Comparison of ENCODE assay signal across 8 cellular contexts in genomic region chr4:171812377-171813194, GRCh38. TPM values are rescaled to one million over a fixed set of nuclear protein-coding genes. Genes with fewer than 3 reads are reported as not detected.
DNase-seq lines count a peak whose midpoint lies in the region; ATAC-seq and TF ChIP-seq lines count a peak whose summit lies in the region.

No MANE protein-coding gene starts in this region.

- H3K9me3 ChIP-seq in RWPE2 (ENCODE audit: severe bottlenecking), result no peaks in the 10 kb centered on the region
- no peaks in the 10 kb centered on the region for H3K9me3 ChIP-seq in iPS-15b (ENCODE audit: control insufficient read depth, insufficient read depth, low read length)
- H3K9me3 ChIP-seq in testis, result no peaks in the 10 kb centered on the region

- H3K4me3 ChIP-seq in RWPE2 (ENCODE audit: severe bottlenecking) (peak overlapping the region; percentile 27), iPS-15b (ENCODE audit: low read depth, low read length) (peak overlapping the region; percentile 69), testis (peak overlapping the region; percentile 44 to 62)

- WGBS in testis, 2 donors, result 0 to 1% methylated on average over 23 to 42 of the region's 54 CpGs

- peaks cover 39% of the 10 kb centered on the region for H3K27me3 ChIP-seq in RWPE2 (ENCODE audit: insufficient read depth, poor library complexity, severe bottlenecking)
- peaks cover 44% of the 10 kb centered on the region for H3K27me3 ChIP-seq in iPS-15b (ENCODE audit: control insufficient read depth, insufficient read depth, low read length)
- no peaks in the 10 kb centered on the region for H3K27me3 ChIP-seq in testis

- TF ChIP-seq CTCF in RWPE2 (IDR thresholded peaks at IDR 0.05; ENCODE audit: poor library complexity, severe bottlenecking), result no peak
- no peak for TF ChIP-seq CTCF in testis (IDR thresholded peaks at IDR 0.05)

- H3K4me3 Mint-ChIP-seq in activated naive CD8-positive, alpha-beta T cell treated with anti-CD3 and anti-CD28 coated beads, Interleukin-2, amount 50 U/mL, for 24 hours, result no peak overlapping the region

- ATAC-seq in RWPE2 (ENCODE audit: low read depth) (peak; percentile 60), HG03095 (IDR thresholded peaks at IDR 0.05; ENCODE audit: unreplicated experiment) (no peak)
- no peak for ATAC-seq in activated naive CD8-positive, alpha-beta T cell treated with anti-CD3 and anti-CD28 coated beads, Interleukin-2, amount 50 U/mL, for 24 hours

- H3K4me1 ChIP-seq in RWPE2 (ENCODE audit: insufficient read depth, poor library complexity, severe bottlenecking) (no peaks in the 10 kb centered on the region), iPS-15b (ENCODE audit: control insufficient read depth, insufficient read depth, low read length) (no peaks in the 10 kb centered on the region), testis (no peaks in the 10 kb centered on the region)

- TF ChIP-seq POLR2A in testis (IDR thresholded peaks at IDR 0.05), result no peak

- H3K27ac ChIP-seq in RWPE2 (ENCODE audit: poor library complexity, severe bottlenecking) (no peak overlapping the region), testis (no peak overlapping the region)

- peaks cover 10% of the 10 kb centered on the region for H3K9me3 Mint-ChIP-seq in activated naive CD8-positive, alpha-beta T cell treated with anti-CD3 and anti-CD28 coated beads, Interleukin-2, amount 50 U/mL, for 24 hours

- peaks cover 4% of the 10 kb centered on the region for H3K4me1 Mint-ChIP-seq in activated naive CD8-positive, alpha-beta T cell treated with anti-CD3 and anti-CD28 coated beads, Interleukin-2, amount 50 U/mL, for 24 hours

- intact Hi-C loops in testis (cut with DNase I; ENCODE audit: low total_unique reads), result no loop called here

- no peaks in the 10 kb centered on the region for H3K36me3 ChIP-seq in RWPE2 (ENCODE audit: low read depth)
- H3K36me3 ChIP-seq in iPS-15b (ENCODE audit: control insufficient read depth, insufficient read depth, low read length), result no peaks in the 10 kb centered on the region
- no peaks in the 10 kb centered on the region for H3K36me3 ChIP-seq in testis (ENCODE audit: low read depth, missing control alignments)

- peak; percentile 2 for DNase-seq in SHP77 treated with DMSO at 0.1 percent for 48 hours (lab: John Stamatoyannopoulos, UW)
- DNase-seq in SHP77 (lab: John Stamatoyannopoulos, UW), result no peak
- DNase-seq in RWPE2 (ENCODE audit: low spot score), result no peak
- DNase-seq in testis, result peak; percentile 26
- no peak for DNase-seq in activated naive CD8-positive, alpha-beta T cell treated with anti-CD3 and anti-CD28 coated beads, Interleukin-2, amount 50 U/mL, for 24 hours
- DNase-seq in NCI-H1436 treated with DMSO at 0.1 percent for 48 hours (lab: John Stamatoyannopoulos, UW), result no peak

- no peak overlapping the region for H3K27ac Mint-ChIP-seq in activated naive CD8-positive, alpha-beta T cell treated with anti-CD3 and anti-CD28 coated beads, Interleukin-2, amount 50 U/mL, for 24 hours

- H3K9ac ChIP-seq in iPS-15b (ENCODE audit: low read depth, low read length), result peak overlapping the region; percentile 2

- H3K27me3 Mint-ChIP-seq in activated naive CD8-positive, alpha-beta T cell treated with anti-CD3 and anti-CD28 coated beads, Interleukin-2, amount 50 U/mL, for 24 hours, result peaks cover 22% of the 10 kb centered on the region

- peaks cover 2% of the 10 kb centered on the region for H3K36me3 Mint-ChIP-seq in activated naive CD8-positive, alpha-beta T cell treated with anti-CD3 and anti-CD28 coated beads, Interleukin-2, amount 50 U/mL, for 24 hours (ENCODE audit: low read depth)

RNA-seq across cellular contexts. Expression of gene GALNTL6, which starts 0.6 kb away (rescaled TPM):
- total RNA-seq in testis, result 1 to 10 TPM; 4.9 to 6.2 TPM
- 2.9 TPM for polyA plus RNA-seq in testis (ENCODE audit: insufficient read depth, low read depth, low replicate concordance)

Comparison
In these comparisons a context has a peak if more than half of its experiments do, and no peak if none do; other contexts are left out.
1. DNase-seq: peak in SHP77 treated with DMSO at 0.1 percent for 48 hours (single experiment) and testis (single experiment); none in SHP77 (0 of 2), RWPE2 (single experiment), activated naive CD8-positive, alpha-beta T cell treated with anti-CD3 and anti-CD28 coated beads, Interleukin-2, amount 50 U/mL, for 24 hours (single experiment) and NCI-H1436 treated with DMSO at 0.1 percent for 48 hours (single experiment).
2. Peak in every context shown above with its lines, with median percentiles within 50 percentile points of each other: H3K4me3 ChIP-seq.